In genomic region chr11:129842138-129842537, GRCh38 we compare ENCODE assay signal across 23 cellular contexts. TPM values are rescaled to one million over a fixed set of nuclear protein-coding genes. Genes with fewer than 3 reads are reported as not detected.
DNase-seq lines count a peak whose midpoint lies in the region; ATAC-seq, FAIRE-seq and TF ChIP-seq lines count a peak whose summit lies in the region.
"Had no signal": no experiment of that assay in that cellular context is flagged by ENCODE, and none has a peak within 500 bp of the region (broad histone marks: within the 10 kb centered on the region; RNA-seq: fewer than 3 reads in every experiment).

No MANE protein-coding gene starts in this region.

- H3K27ac ChIP-seq in CD8-positive, alpha-beta T cell (ENCODE audit: low read depth, low read length), result no peak overlapping the region
- H3K27ac ChIP-seq: SJCRH30 had no signal

- peaks cover 27% of the 10 kb centered on the region for H3K36me3 Mint-ChIP-seq in activated naive CD4-positive, alpha-beta T cell treated with anti-CD3 and anti-CD28 coated beads, Interleukin-2, amount 10 ng/mL, durations not matched to agents 7 days and 5 days
- H3K36me3 Mint-ChIP-seq in CD8-positive, alpha-beta T cell, result peaks cover 4% of the 10 kb centered on the region
- peaks cover 8% of the 10 kb centered on the region for H3K36me3 Mint-ChIP-seq in activated CD4-positive, alpha-beta memory T cell treated with anti-CD3 and anti-CD28 coated beads, Interleukin-2, amount 10 ng/mL, durations not matched to agents 7 days and 5 days (ENCODE audit: low read depth)
- peaks cover 0 to 16% (median 9%) of the 10 kb centered on the region in 3 donors for H3K36me3 Mint-ChIP-seq in naive thymus-derived CD8-positive, alpha-beta T cell

- no peak overlapping the region for H3K4me3 ChIP-seq in CD8-positive, alpha-beta T cell (ENCODE audit: low read depth, low read length)
- H3K4me3 ChIP-seq: SJCRH30 had no signal

- no peaks in the 10 kb centered on the region for H3K9me3 ChIP-seq in CD8-positive, alpha-beta T cell (ENCODE audit: low read length)
- H3K9me3 ChIP-seq: SJCRH30 had no signal

- FAIRE-seq in frontal cortex (lab: Jason Lieb, UNC), result no peak
- FAIRE-seq: GM12891, H54, RCC 7860 had no signal

- H3K4me3 Mint-ChIP-seq in activated naive CD4-positive, alpha-beta T cell treated with anti-CD3 and anti-CD28 coated beads, Interleukin-2, amount 10 ng/mL, durations not matched to agents 7 days and 5 days, result no peak overlapping the region
- no peak overlapping the region for H3K4me3 Mint-ChIP-seq in CD8-positive, alpha-beta T cell
- H3K4me3 Mint-ChIP-seq in activated CD4-positive, alpha-beta memory T cell treated with anti-CD3 and anti-CD28 coated beads, Interleukin-2, amount 10 ng/mL, durations not matched to agents 7 days and 5 days, result no peak overlapping the region
- peak overlapping the region in 8 of 10 donors; percentile 25 to 71 (median 28) for H3K4me3 Mint-ChIP-seq in naive thymus-derived CD8-positive, alpha-beta T cell

- no peaks in the 10 kb centered on the region for H3K27me3 ChIP-seq in CD8-positive, alpha-beta T cell (ENCODE audit: insufficient read depth, low read length)
- H3K27me3 ChIP-seq: SJCRH30 had no signal

- CTCF ChIA-PET in activated naive CD4-positive, alpha-beta T cell treated with anti-CD3 and anti-CD28 coated beads, Interleukin-2, amount 10 ng/mL, durations not matched to agents 7 days and 5 days (lab: Charles Lee), result no interaction called here
- CTCF ChIA-PET in CD8-positive, alpha-beta T cell (lab: Charles Lee), result no interaction called here
- CTCF ChIA-PET in activated CD4-positive, alpha-beta memory T cell treated with anti-CD3 and anti-CD28 coated beads, Interleukin-2, amount 10 ng/mL, durations not matched to agents 7 days and 5 days (lab: Charles Lee), result interaction anchor here (0.5 kb wide), 1 partner anchor 588 kb away, joined by 4 read pairs; no protein-coding TSS in a partner anchor

- peaks cover 49% of the 10 kb centered on the region for H3K4me1 Mint-ChIP-seq in activated naive CD4-positive, alpha-beta T cell treated with anti-CD3 and anti-CD28 coated beads, Interleukin-2, amount 10 ng/mL, durations not matched to agents 7 days and 5 days
- peaks cover 28% of the 10 kb centered on the region for H3K4me1 Mint-ChIP-seq in CD8-positive, alpha-beta T cell (ENCODE audit: low read depth)
- peaks cover 40% of the 10 kb centered on the region for H3K4me1 Mint-ChIP-seq in activated CD4-positive, alpha-beta memory T cell treated with anti-CD3 and anti-CD28 coated beads, Interleukin-2, amount 10 ng/mL, durations not matched to agents 7 days and 5 days
- peaks cover 29 to 50% (median 33%) of the 10 kb centered on the region in 4 donors for H3K4me1 Mint-ChIP-seq in naive thymus-derived CD8-positive, alpha-beta T cell

- no peak for DNase-seq in activated naive CD4-positive, alpha-beta T cell treated with anti-CD3 and anti-CD28 coated beads, Interleukin-2, amount 10 ng/mL, durations not matched to agents 7 days and 5 days
- no peak for DNase-seq in activated naive CD4-positive, alpha-beta T cell treated with Interleukin-2 at 50 U/mL for 16 hours
- no peak for DNase-seq in CD8-positive, alpha-beta T cell
- DNase-seq in activated CD4-positive, alpha-beta memory T cell treated with anti-CD3 and anti-CD28 coated beads, Interleukin-2, amount 10 ng/mL, durations not matched to agents 7 days and 5 days, result no peak
- peak in 2 of 10 donors; percentile 49 to 60 for DNase-seq in naive thymus-derived CD8-positive, alpha-beta T cell
- no peak for DNase-seq in HuH-7.5 (ENCODE audit: low spot score)
- no peak for DNase-seq in frontal cortex (ENCODE audit: low spot score in 2 of 2)
- DNase-seq: Calu3, DMS153, Karpas-422, NCI-H1417 treated with DMSO at 0.1 percent for 48 hours, NCI-H187, NCI-H446 treated with DMSO at 0.1 percent for 48 hours, NCI-H526 treated with DMSO at 0.1 percent for 48 hours, OCI-M1, SJCRH30 had no signal

- POLR2A ChIA-PET in CD8-positive, alpha-beta T cell (lab: Charles Lee), result interaction anchor here (1.1 to 1.5 kb wide), 2 partner anchors 12 to 276 kb away, joined by 3 to 18 read pairs; no protein-coding TSS in a partner anchor
- POLR2A ChIA-PET in activated CD4-positive, alpha-beta memory T cell treated with anti-CD3 and anti-CD28 coated beads, Interleukin-2, amount 10 ng/mL, durations not matched to agents 7 days and 5 days (lab: Charles Lee), result interaction anchor here (1.1 to 1.6 kb wide), 2 partner anchors 12 to 25 kb away, joined by 3 to 5 read pairs; no protein-coding TSS in a partner anchor
- POLR2A ChIA-PET in naive thymus-derived CD8-positive, alpha-beta T cell (lab: Charles Lee), result interaction anchor here (0.6 to 1.1 kb wide), 3 partner anchors 28 to 160 kb away, joined by 3 read pairs; partner anchors contain the start of gene PRDM10

- peak overlapping the region; percentile 80 for H3K27ac Mint-ChIP-seq in activated naive CD4-positive, alpha-beta T cell treated with anti-CD3 and anti-CD28 coated beads, Interleukin-2, amount 10 ng/mL, durations not matched to agents 7 days and 5 days
- peak overlapping the region; percentile 15 for H3K27ac Mint-ChIP-seq in CD8-positive, alpha-beta T cell
- H3K27ac Mint-ChIP-seq in activated CD4-positive, alpha-beta memory T cell treated with anti-CD3 and anti-CD28 coated beads, Interleukin-2, amount 10 ng/mL, durations not matched to agents 7 days and 5 days, result peak overlapping the region; percentile 63
- H3K27ac Mint-ChIP-seq in naive thymus-derived CD8-positive, alpha-beta T cell, result peak overlapping the region in 9 of 10 donors; percentile 33 to 91 (median 65)

- no peak for ATAC-seq in CD8-positive, alpha-beta T cell
- peak in 1 of 2 donors; percentile 65 for ATAC-seq in naive thymus-derived CD8-positive, alpha-beta T cell

- no peak for TF ChIP-seq CTCF in CD8-positive, alpha-beta T cell (IDR thresholded peaks at IDR 0.05)

- H3K9me3 Mint-ChIP-seq in activated naive CD4-positive, alpha-beta T cell treated with anti-CD3 and anti-CD28 coated beads, Interleukin-2, amount 10 ng/mL, durations not matched to agents 7 days and 5 days, result peaks cover 11% of the 10 kb centered on the region
- H3K9me3 Mint-ChIP-seq in CD8-positive, alpha-beta T cell, result peaks cover 9% of the 10 kb centered on the region
- H3K9me3 Mint-ChIP-seq in activated CD4-positive, alpha-beta memory T cell treated with anti-CD3 and anti-CD28 coated beads, Interleukin-2, amount 10 ng/mL, durations not matched to agents 7 days and 5 days, result no peaks in the 10 kb centered on the region
- H3K9me3 Mint-ChIP-seq in naive thymus-derived CD8-positive, alpha-beta T cell, result peaks cover 5 to 21% (median 12%) of the 10 kb centered on the region in 9 donors

- H3K36me3 ChIP-seq in CD8-positive, alpha-beta T cell (ENCODE audit: insufficient read depth, low read length), result no peaks in the 10 kb centered on the region
- H3K36me3 ChIP-seq: SJCRH30 had no signal

- peaks cover 8% of the 10 kb centered on the region for H3K4me1 ChIP-seq in CD8-positive, alpha-beta T cell (ENCODE audit: insufficient read depth, low read length)

- no peaks in the 10 kb centered on the region for H3K27me3 Mint-ChIP-seq in activated naive CD4-positive, alpha-beta T cell treated with anti-CD3 and anti-CD28 coated beads, Interleukin-2, amount 10 ng/mL, durations not matched to agents 7 days and 5 days
- no peaks in the 10 kb centered on the region for H3K27me3 Mint-ChIP-seq in CD8-positive, alpha-beta T cell (ENCODE audit: low read depth)
- peaks cover 1% of the 10 kb centered on the region for H3K27me3 Mint-ChIP-seq in activated CD4-positive, alpha-beta memory T cell treated with anti-CD3 and anti-CD28 coated beads, Interleukin-2, amount 10 ng/mL, durations not matched to agents 7 days and 5 days
- no peaks in the 10 kb centered on the region for H3K27me3 Mint-ChIP-seq in naive thymus-derived CD8-positive, alpha-beta T cell

- intact Hi-C loops in CD8-positive, alpha-beta T cell (cut with DNase I, micrococcal nuclease), result no loop called here

RNA-seq across cellular contexts. Expression of gene TMEM45B, which starts 26.5 kb away (rescaled TPM):
- under 1 TPM; 0.41 to 0.81 TPM for total RNA-seq in CD8-positive, alpha-beta T cell
- total RNA-seq in activated CD4-positive, alpha-beta memory T cell treated with anti-CD3 and anti-CD28 coated beads, Interleukin-2, amount 10 ng/mL, durations not matched to agents 7 days and 5 days, result 1 to 10 TPM; 3.1 to 3.3 TPM
- 1 to 10 TPM; 4.7 to 6.1 TPM for total RNA-seq in naive thymus-derived CD8-positive, alpha-beta T cell
- polyA plus RNA-seq in naive thymus-derived CD8-positive, alpha-beta T cell, result 1 to 10 TPM in 2 of 3 donors, under 1 TPM in 1; 0.96 to 1.7 (median 1.1) TPM
- 0.41 TPM for total RNA-seq in frontal cortex
- total RNA-seq: A673, G401, M059J, SJCRH30 had no signal
- polyA plus RNA-seq: BJ had no signal

RNA-seq across cellular contexts. Expression of gene NFRKB, which starts 53.2 kb away (rescaled TPM):
- 10 to 100 TPM; 38.8 to 39.4 TPM for total RNA-seq in CD8-positive, alpha-beta T cell
- 10 to 100 TPM; 39.2 to 44.9 TPM for total RNA-seq in activated CD4-positive, alpha-beta memory T cell treated with anti-CD3 and anti-CD28 coated beads, Interleukin-2, amount 10 ng/mL, durations not matched to agents 7 days and 5 days
- 10 to 100 TPM; 60.1 to 61.4 TPM for total RNA-seq in naive thymus-derived CD8-positive, alpha-beta T cell
- polyA plus RNA-seq in naive thymus-derived CD8-positive, alpha-beta T cell, result 10 to 100 TPM; 16.9 to 21.9 (median 17.6) TPM
- total RNA-seq in frontal cortex, result 17.5 TPM

Comparison
In these comparisons a context has a peak if more than half of its experiments do, and no peak if none do; other contexts are left out.
1. H3K27ac Mint-ChIP-seq: peak in every context shown above with its lines; median percentile 80 in activated naive CD4-positive, alpha-beta T cell treated with anti-CD3 and anti-CD28 coated beads, Interleukin-2, amount 10 ng/mL, durations not matched to agents 7 days and 5 days; 65 in naive thymus-derived CD8-positive, alpha-beta T cell; 63 in activated CD4-positive, alpha-beta memory T cell treated with anti-CD3 and anti-CD28 coated beads, Interleukin-2, amount 10 ng/mL, durations not matched to agents 7 days and 5 days; 15 in CD8-positive, alpha-beta T cell.
2. H3K4me3 Mint-ChIP-seq: peak in naive thymus-derived CD8-positive, alpha-beta T cell (8 of 10); none in activated naive CD4-positive, alpha-beta T cell treated with anti-CD3 and anti-CD28 coated beads, Interleukin-2, amount 10 ng/mL, durations not matched to agents 7 days and 5 days (single experiment), CD8-positive, alpha-beta T cell (single experiment) and activated CD4-positive, alpha-beta memory T cell treated with anti-CD3 and anti-CD28 coated beads, Interleukin-2, amount 10 ng/mL, durations not matched to agents 7 days and 5 days (single experiment).